Comparison of ENCODE assay signal across 8 cellular contexts in genomic region chr12:90253674-90254181, GRCh38.
DNase-seq lines count a peak whose midpoint lies in the region; ATAC-seq and TF ChIP-seq lines count a peak whose summit lies in the region.

No MANE protein-coding gene starts in this region.

- H3K79me1 ChIP-seq in H9 (ENCODE audit: insufficient read depth, low read depth, low read length, poor library complexity, severe bottlenecking), result no peaks in the 10 kb centered on the region

- peak; percentile 79 for ATAC-seq in activated CD4-positive, alpha-beta T cell treated with anti-CD3 and anti-CD28 coated beads for 36 hours
- peak; percentile 91 for ATAC-seq in stimulated activated naive CD8-positive, alpha-beta T cell treated with anti-CD3 and anti-CD28 coated beads, Interleukin-15, Interleukin-2, amounts not matched to agents 100 U/mL and 50 U/mL, for 24 hours

- H2BK5ac ChIP-seq in H9 (ENCODE audit: insufficient read length, low read length), result no peak overlapping the region

- no peaks in the 10 kb centered on the region for H3K27me3 Mint-ChIP-seq in activated CD4-positive, alpha-beta T cell treated with anti-CD3 and anti-CD28 coated beads for 36 hours
- H3K27me3 Mint-ChIP-seq in H9 (ENCODE audit: low read depth), result no peaks in the 10 kb centered on the region
- no peaks in the 10 kb centered on the region for H3K27me3 Mint-ChIP-seq in chondrocyte (ENCODE audit: low read depth)

- no peak overlapping the region for H2AK5ac ChIP-seq in H9 (ENCODE audit: insufficient read length, low read length)

- H3K4me1 ChIP-seq in H9 (ENCODE audit: insufficient read depth, low read length), result no peaks in the 10 kb centered on the region
- peaks cover 38% of the 10 kb centered on the region for H3K4me1 ChIP-seq in Loucy (ENCODE audit: insufficient read depth, low read length, poor library complexity, severe bottlenecking)

- H3K23ac ChIP-seq in H9 (ENCODE audit: insufficient read length, low read depth, low read length), result no peak overlapping the region

- no peak overlapping the region for H4K8ac ChIP-seq in H9 (replicated peaks; ENCODE audit: insufficient read length, low read depth, low read length)

- H3K4ac ChIP-seq in H9 (ENCODE audit: low read depth, low read length), result no peak overlapping the region

- peak; percentile 65 for DNase-seq in activated CD4-positive, alpha-beta T cell treated with anti-CD3 and anti-CD28 coated beads for 36 hours
- no peak for DNase-seq in activated CD4-positive, alpha-beta T cell treated with anti-CD3 and anti-CD28 coated beads for 1 hour
- peak; percentile 43 for DNase-seq in H9
- peak; percentile 1 for DNase-seq in T-helper 9 cell
- no peak for DNase-seq in chondrocyte (ENCODE audit: low spot score)
- DNase-seq in lung microvascular endothelial cell (ENCODE audit: low read depth in 2 of 2), result peak; percentile 39 to 100
- DNase-seq in stimulated activated naive CD8-positive, alpha-beta T cell treated with anti-CD3 and anti-CD28 coated beads, Interleukin-15, Interleukin-2, amounts not matched to agents 100 U/mL and 50 U/mL, for 24 hours, result peak; percentile 52

- H3K27ac ChIP-seq in H9 (ENCODE audit: insufficient read length, low read depth, low read length), result no peak overlapping the region

- no peaks in the 10 kb centered on the region for H3F3A ChIP-seq in Loucy (ENCODE audit: low read depth)

- CTCF ChIA-PET in activated CD4-positive, alpha-beta T cell treated with anti-CD3 and anti-CD28 coated beads for 36 hours (lab: Charles Lee), result no interaction called here

- intact Hi-C loops in activated CD4-positive, alpha-beta T cell treated with anti-CD3 and anti-CD28 coated beads for 36 hours (cut with DNase I, micrococcal nuclease), result loop anchor here (10.0 kb wide), 1 partner anchor 709 kb away; no protein-coding TSS in a partner anchor

- no peaks in the 10 kb centered on the region for H4K20me1 ChIP-seq in H9 (ENCODE audit: control insufficient read depth, insufficient read depth, insufficient read length)
- H4K20me1 ChIP-seq in Loucy (ENCODE audit: insufficient read depth, low read length, poor library complexity, severe bottlenecking), result no peaks in the 10 kb centered on the region

- peaks cover 11% of the 10 kb centered on the region for H3K4me1 Mint-ChIP-seq in activated CD4-positive, alpha-beta T cell treated with anti-CD3 and anti-CD28 coated beads for 36 hours
- H3K4me1 Mint-ChIP-seq in H9 (peaks cover 0 to 2% of the 10 kb centered on the region in 2 experiments; a peak in 2 of 4 replicates), chondrocyte (ENCODE audit: low read depth) (peaks cover 14% of the 10 kb centered on the region)

- H3K9ac ChIP-seq in H9 (ENCODE audit: extremely low read depth, insufficient read length, low read length) (no peak overlapping the region), Loucy (ENCODE audit: low read depth, low read length, poor library complexity, severe bottlenecking) (no peak overlapping the region)

- H2BK120ac ChIP-seq in H9 (ENCODE audit: low read depth, low read length, poor library complexity, severe bottlenecking), result no peak overlapping the region

- H2BK20ac ChIP-seq in H9 (ENCODE audit: low read depth, low read length, poor library complexity, severe bottlenecking), result no peak overlapping the region

- no peak overlapping the region for H3K56ac ChIP-seq in H9 (ENCODE audit: insufficient read length, low read depth, low read length)

- no peaks in the 10 kb centered on the region for H3K23me2 ChIP-seq in H9 (ENCODE audit: insufficient read length, low read depth, low read length, poor library complexity, severe bottlenecking)

- H3K36me3 ChIP-seq in Loucy (ENCODE audit: insufficient read depth, low read length), result no peaks in the 10 kb centered on the region

- no peak overlapping the region for H3K4me2 ChIP-seq in H9 (ENCODE audit: insufficient read depth, insufficient read length, low read length)
- H3K4me2 ChIP-seq in Loucy (ENCODE audit: low read depth, low read length, poor library complexity, severe bottlenecking), result peak overlapping the region; percentile 60

- WGBS in H9 (ENCODE audit: extremely low coverage, insufficient read length, low lambda C conversion rate), result no CpG with 5 or more reads among the region's 8 CpGs

- H3K4me3 Mint-ChIP-seq in activated CD4-positive, alpha-beta T cell treated with anti-CD3 and anti-CD28 coated beads for 36 hours, result no peak overlapping the region
- H3K4me3 Mint-ChIP-seq in H9, result no peak overlapping the region
- no peak overlapping the region for H3K4me3 Mint-ChIP-seq in chondrocyte (ENCODE audit: unreplicated experiment)

- no peaks in the 10 kb centered on the region for H3K9me3 ChIP-seq in H9 (ENCODE audit: control insufficient read depth, low read depth, low read length)
- no peaks in the 10 kb centered on the region for H3K9me3 ChIP-seq in Loucy (ENCODE audit: insufficient read depth, low read depth, low read length)

- H4K91ac ChIP-seq in H9 (ENCODE audit: insufficient read length, low read depth, low read length), result no peak overlapping the region

- no peak overlapping the region for H2BK15ac ChIP-seq in H9 (ENCODE audit: low read depth, low read length)

- no peak overlapping the region for H3K27ac Mint-ChIP-seq in activated CD4-positive, alpha-beta T cell treated with anti-CD3 and anti-CD28 coated beads for 36 hours
- peak overlapping the region in 1 of 3 experiments; percentile 61; a peak in 3 of 7 replicates for H3K27ac Mint-ChIP-seq in H9
- peak overlapping the region; percentile 82 for H3K27ac Mint-ChIP-seq in chondrocyte (ENCODE audit: unreplicated experiment)

- H3K18ac ChIP-seq in H9 (ENCODE audit: insufficient read length, low read depth, low read length), result no peak overlapping the region

- H4K5ac ChIP-seq in H9 (ENCODE audit: insufficient read length, low read depth, low read length), result no peak overlapping the region

- no peak overlapping the region for H2AFZ ChIP-seq in H9 (ENCODE audit: low read length)
- H2AFZ ChIP-seq in Loucy (ENCODE audit: low read length), result no peak overlapping the region

- H3K9me3 Mint-ChIP-seq in activated CD4-positive, alpha-beta T cell treated with anti-CD3 and anti-CD28 coated beads for 36 hours (ENCODE audit: low read depth), result no peaks in the 10 kb centered on the region
- no peaks in the 10 kb centered on the region for H3K9me3 Mint-ChIP-seq in H9
- H3K9me3 Mint-ChIP-seq in chondrocyte (ENCODE audit: low read depth), result no peaks in the 10 kb centered on the region

- H3K36me3 Mint-ChIP-seq in activated CD4-positive, alpha-beta T cell treated with anti-CD3 and anti-CD28 coated beads for 36 hours (ENCODE audit: low read depth), result no peaks in the 10 kb centered on the region
- H3K36me3 Mint-ChIP-seq in H9 (ENCODE audit: insufficient read depth in 1 of 3, low read depth in 3 of 3), result no peaks in the 10 kb centered on the region
- H3K36me3 Mint-ChIP-seq in chondrocyte (ENCODE audit: low read depth), result no peaks in the 10 kb centered on the region

- H3K79me2 ChIP-seq in H9 (ENCODE audit: insufficient read depth, low read length), result no peaks in the 10 kb centered on the region
- no peaks in the 10 kb centered on the region for H3K79me2 ChIP-seq in Loucy (ENCODE audit: insufficient read depth, low read length)

- H3K9me2 ChIP-seq in Loucy (replicated peaks; ENCODE audit: low read depth, low read length), result no peaks in the 10 kb centered on the region

- H3K4me3 ChIP-seq in Loucy (ENCODE audit: low read length, poor library complexity, severe bottlenecking), result peak overlapping the region; percentile 32

- POLR2A ChIA-PET in activated CD4-positive, alpha-beta T cell treated with anti-CD3 and anti-CD28 coated beads for 36 hours (lab: Charles Lee), result no interaction called here

- peak; percentile 31; the same call in 1 of the 3 replicates for TF ChIP-seq CTCF in H9 (conservative IDR thresholded peaks at IDR 0.05)
- peak; percentile 73 for TF ChIP-seq CTCF in Loucy (conservative IDR thresholded peaks at IDR 0.05; ENCODE audit: low read length)
- peak; percentile 60 for TF ChIP-seq CTCF in chondrocyte (IDR thresholded peaks at IDR 0.05)

- H3T11ph ChIP-seq in H9 (ENCODE audit: low read length), result no peak overlapping the region

- H2BK12ac ChIP-seq in H9 (ENCODE audit: insufficient read length, low read depth, low read length), result no peak overlapping the region

- no peaks in the 10 kb centered on the region for H3K27me3 ChIP-seq in H9 (ENCODE audit: insufficient read depth, low read length)
- H3K27me3 ChIP-seq in Loucy (ENCODE audit: insufficient read depth, low read length, poor library complexity, severe bottlenecking), result no peaks in the 10 kb centered on the region

- H3K14ac ChIP-seq in H9 (ENCODE audit: insufficient read depth, low read length), result no peak overlapping the region

Comparison
In these comparisons a context has a peak if more than half of its experiments do, and no peak if none do; other contexts are left out.
1. DNase-seq: peak in activated CD4-positive, alpha-beta T cell treated with anti-CD3 and anti-CD28 coated beads for 36 hours (single experiment), H9 (single experiment), T-helper 9 cell (single experiment), lung microvascular endothelial cell (2 of 2) and stimulated activated naive CD8-positive, alpha-beta T cell treated with anti-CD3 and anti-CD28 coated beads, Interleukin-15, Interleukin-2, amounts not matched to agents 100 U/mL and 50 U/mL, for 24 hours (single experiment); none in activated CD4-positive, alpha-beta T cell treated with anti-CD3 and anti-CD28 coated beads for 1 hour (single experiment) and chondrocyte (single experiment).
2. Peak in every context shown above with its lines, with median percentiles within 50 percentile points of each other: CTCF ChIP-seq.